In the genomic region with DNA sequence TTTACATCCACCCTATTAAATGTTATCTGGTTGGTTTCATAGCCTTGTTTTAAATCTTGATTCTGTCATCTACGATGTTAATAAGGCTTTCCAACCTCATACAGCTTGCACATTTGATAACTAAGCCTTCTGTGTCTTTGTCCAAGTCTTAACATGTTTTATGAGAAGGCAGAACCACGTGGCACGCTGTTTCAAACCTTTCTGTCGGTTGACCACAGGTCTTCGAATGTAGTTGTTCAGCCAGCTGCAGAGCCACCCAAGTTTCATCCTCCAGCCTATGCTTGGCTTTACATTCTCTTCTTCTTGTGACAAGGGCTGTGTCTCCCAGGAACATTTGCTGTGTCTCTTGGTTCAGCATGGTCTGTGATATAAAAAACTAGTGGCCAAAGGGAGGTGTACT, we compare ENCODE assay signal across 29 cellular contexts. TPM values are rescaled to one million over a fixed set of nuclear protein-coding genes. Genes with fewer than 3 reads are reported as not detected.
"Had no signal": no experiment of that assay in that cellular context is flagged by ENCODE, and none has a peak within 500 bp of the region (broad histone marks: within the 10 kb centered on the region; RNA-seq: fewer than 3 reads in every experiment).

No MANE protein-coding gene starts in this region.

- ATAC-seq: activated naive CD4-positive, alpha-beta T cell treated with anti-CD3 and anti-CD28 coated beads, Interleukin-2, amount 50 U/mL, for 72 hours; effector memory CD8-positive, alpha-beta T cell; esophagus mucosa; heart left ventricle; left colon; natural killer cell; sciatic nerve; stimulated activated effector memory CD8-positive, alpha-beta T cell treated with anti-CD3 and anti-CD28 coated beads, Interleukin-12 subunit alpha, Interleukin-12 subunit beta, amount 100 ng/mL, for 72 hours; T-helper 17 cell had no signal

- H3K36me3 ChIP-seq: neural progenitor cell, uterus had no signal

- H3K27me3 ChIP-seq: cardiac muscle cell, heart left ventricle, neural progenitor cell, uterus had no signal

- H3K4me3 ChIP-seq: cardiac muscle cell, heart left ventricle, neural progenitor cell, skin epidermis, thoracic aorta, uterus had no signal

- DNase-seq: activated CD4-positive, alpha-beta memory T cell treated with anti-CD3 and anti-CD28 coated beads, Interleukin-2, amount 10 ng/mL, durations not matched to agents 7 days and 5 days; activated CD4-positive, alpha-beta T cell treated with anti-CD3 and anti-CD28 coated beads, Interleukin-2, amount 10 ng/mL, durations not matched to agents 24 days and 14 days; activated CD4-positive, CD25-positive, alpha-beta regulatory T cell treated with anti-CD3 and anti-CD28 coated beads, Interleukin-2, amount 50 U/mL, for 72 hours; activated naive CD4-positive, alpha-beta T cell; activated T-cell treated with anti-CD3 and anti-CD28 coated beads, Interleukin-2, amount 50 U/mL, for 48 hours; cortex of kidney; effector memory CD8-positive, alpha-beta T cell; foreskin fibroblast; heart left ventricle; hypothalamus; immature natural killer cell; kidney; left colon; mesenchymal stem cell; natural killer cell; occipital lobe; stimulated activated CD4-positive, alpha-beta T cell treated with anti-CD3 and anti-CD28 coated beads, Interleukin-4, amount 100 ng/mL, for 24 hours; T-helper 17 cell; T1000; trophoblast cell; uterus had no signal

- FAIRE-seq: kidney had no signal

- H2AFZ ChIP-seq: neural progenitor cell had no signal

- H3K27ac ChIP-seq: cardiac muscle cell, heart left ventricle, neural progenitor cell, skin epidermis, thoracic aorta, uterus had no signal

- H3K4me2 ChIP-seq: neural progenitor cell had no signal

- H3K9ac ChIP-seq: neural progenitor cell had no signal

- H3K4me1 ChIP-seq: heart left ventricle, neural progenitor cell, uterus had no signal

- H3K9me3 ChIP-seq: thoracic aorta, uterus had no signal

RNA-seq across cellular contexts. Expression of a gene that starts 15.7 kb away (rescaled TPM):
- total RNA-seq: occipital lobe had no signal
- polyA plus RNA-seq: cardiac muscle cell, immature natural killer cell had no signal
